Comparison of ENCODE assay signal across 1 cellular context in genomic region chr22:41468381-41469217, GRCh38.
A peak's percentile ranks its signal among the peaks of the same experiment; 100 is the strongest.
TF ChIP-seq lines count a peak whose summit lies in the region.

Gene ACO2, plus strand, starts transcription at chr22:41469117. Its CDS starts 30 bp downstream, at chr22:41469147.
Gene PHF5A, minus strand, starts transcription at chr22:41468692. Its CDS starts 39 bp downstream, at chr22:41468653.

TF ChIP-seq in H1, 55 proteins besides CTCF, POLR2A, EP300 and RAD21 (continued from another document):
- TF ChIP-seq CHD7 (IDR thresholded peaks at IDR 0.05; ENCODE audit: insufficient replicate concordance, low read length) (no peak), CBX5 (IDR thresholded peaks at IDR 0.05; ENCODE audit: low read depth, low read length) (no peak), TAF7 (optimal IDR thresholded peaks at IDR 0.05; ENCODE audit: borderline replicate concordance, low read depth, low read length) (peak; percentile 87), ATF3 (IDR thresholded peaks at IDR 0.05; ENCODE audit: insufficient read depth, low read depth, low read length) (peak; percentile 74), HDAC6 (IDR thresholded peaks at IDR 0.05; ENCODE audit: low read depth, low read length) (no peak), BCL11A (IDR thresholded peaks at IDR 0.05; ENCODE audit: low read depth in 2 of 2, low read length in 2 of 2) (no peak), SIX5 (IDR thresholded peaks at IDR 0.05; ENCODE audit: low read depth, low read length) (0 out of 2 replicates have a peak, but pooled peaks have one; percentile 16), HDAC2 (IDR thresholded peaks at IDR 0.05; ENCODE audit: borderline replicate concordance in 1 of 2, low read depth in 2 of 2, low read length in 2 of 2) (peak in 1 of 2 experiments; percentile 95; a peak in 2 of 4 replicates), SIRT6 (IDR thresholded peaks at IDR 0.05; ENCODE audit: low read length) (no peak), PHF8 (conservative IDR thresholded peaks at IDR 0.05; ENCODE audit: low read depth, low read length) (peak; percentile 84), CREB1 (IDR thresholded peaks at IDR 0.05) (peak; percentile 98), SAP30 (IDR thresholded peaks at IDR 0.05; ENCODE audit: insufficient read depth, insufficient replicate concordance, low read length) (peak; percentile 76), TAF1 (IDR thresholded peaks at IDR 0.05; ENCODE audit: low read depth, low read length) (peak; percentile 88), KDM4A (IDR thresholded peaks at IDR 0.05; ENCODE audit: low read depth, low read length, severe bottlenecking) (peak; percentile 90), JUN (IDR thresholded peaks at IDR 0.05; ENCODE audit: low read depth, low read length) (no peak), CTBP2 (IDR thresholded peaks at IDR 0.05; ENCODE audit: borderline replicate concordance, insufficient read depth, insufficient read length, low read length) (no peak), MAX (IDR thresholded peaks at IDR 0.05) (peak; percentile 44), SP1 (IDR thresholded peaks at IDR 0.05; ENCODE audit: low read depth, low read length) (peak; percentile 66; the same call in 1 of the 2 replicates), E2F6 (IDR thresholded peaks at IDR 0.05) (peak; percentile 59; the same call in 1 of the 2 replicates), CEBPB (IDR thresholded peaks at IDR 0.05; ENCODE audit: low read depth, low read length) (no peak), GABPA (IDR thresholded peaks at IDR 0.05; ENCODE audit: borderline replicate concordance, insufficient read depth, low read length) (peak; percentile 93), GTF2F1 (IDR thresholded peaks at IDR 0.05; ENCODE audit: borderline replicate concordance, low read depth, low read length) (no peak), TEAD4 (IDR thresholded peaks at IDR 0.05; ENCODE audit: low read depth, low read length) (no peak), JUND (IDR thresholded peaks at IDR 0.05; ENCODE audit: low read length) (peak; percentile 57; the same call in 1 of the 2 replicates), SIN3A (conservative IDR thresholded peaks at IDR 0.05 in 1 of 2, IDR thresholded peaks at IDR 0.05 in 1 of 2; ENCODE audit: low read depth in 1 of 2, low read length in 2 of 2) (peak; percentile 53 to 95; a peak in 1 of 4 replicates), SP4 (IDR thresholded peaks at IDR 0.05; ENCODE audit: low read length) (peak; percentile 85; the same call in 1 of the 2 replicates), MAFK (IDR thresholded peaks at IDR 0.05; ENCODE audit: low read depth, low read length) (0 out of 2 replicates have a peak, but pooled peaks have one; percentile 11), ZNF274 (IDR thresholded peaks at IDR 0.05; ENCODE audit: borderline replicate concordance, extremely low read depth, low read length) (no peak), ATF2 (IDR thresholded peaks at IDR 0.05; ENCODE audit: low read length) (peak; percentile 86), BACH1 (IDR thresholded peaks at IDR 0.05; ENCODE audit: low read length) (peak; percentile 44), BRCA1 (IDR thresholded peaks at IDR 0.05; ENCODE audit: low read depth, low read length) (peak; percentile 74), YY1 (IDR thresholded peaks at IDR 0.05; ENCODE audit: low read depth, low read length) (peak; percentile 98), ASH2L (IDR thresholded peaks at IDR 0.05; ENCODE audit: low read length) (no peak), RFX5 (IDR thresholded peaks at IDR 0.05; ENCODE audit: borderline replicate concordance, low read depth, low read length) (no peak), FOSL1 (IDR thresholded peaks at IDR 0.05; ENCODE audit: insufficient read depth, low read depth, low read length) (no peak), SRF (IDR thresholded peaks at IDR 0.05; ENCODE audit: low read depth, low read length) (peak; percentile 69), TBP (IDR thresholded peaks at IDR 0.05; ENCODE audit: low read depth, low read length) (peak; percentile 91), RNF2 (IDR thresholded peaks at IDR 0.05; ENCODE audit: borderline replicate concordance, low read depth, low read length, missing control alignments, poor library complexity, severe bottlenecking) (no peak), SP2 (IDR thresholded peaks at IDR 0.05; ENCODE audit: low read length) (peak; percentile 21; the same call in 1 of the 2 replicates), NRF1 (IDR thresholded peaks at IDR 0.05; ENCODE audit: low read depth, low read length) (no peak), KDM5A (IDR thresholded peaks at IDR 0.05; ENCODE audit: low read length) (peak; percentile 100), POLR2AphosphoS5 (IDR thresholded peaks at IDR 0.05; ENCODE audit: low read depth, low read length) (peak; percentile 80), POU5F1 (IDR thresholded peaks at IDR 0.05; ENCODE audit: low read depth, low read length) (no peak), CHD2 (IDR thresholded peaks at IDR 0.05; ENCODE audit: low read length) (peak; percentile 92)
